ENCODE assay signal across 8 cellular contexts in genomic region chr1:851398-851797, GRCh38.
DNase-seq lines count a peak whose midpoint lies in the region; FAIRE-seq and TF ChIP-seq lines count a peak whose summit lies in the region.
"Not testable (repeated sequence)": the region's sequence is repeated elsewhere in the genome, so short reads cannot be mapped to it uniquely, and the experiment has no call there.

No MANE protein-coding gene starts in this region.

- H3K4me1 ChIP-seq in subcutaneous abdominal adipose tissue (ENCODE audit: control insufficient read depth in 5 of 5, insufficient read depth in 5 of 5, low read length in 5 of 5), result not testable (repeated sequence)

- TF ChIP-seq CTCF in coronary artery (IDR thresholded peaks at IDR 0.05); fibroblast of mammary gland (conservative IDR thresholded peaks at IDR 0.05; ENCODE audit: control insufficient read depth, insufficient read depth, low read depth, low read length); fibroblast of villous mesenchyme (IDR thresholded peaks at IDR 0.05; ENCODE audit: insufficient read depth, low read depth, low read length); kidney epithelial cell (IDR thresholded peaks at IDR 0.05; ENCODE audit: insufficient read depth, low read length, poor library complexity, severe bottlenecking): not testable (repeated sequence)

- intact Hi-C loops in posterior vena cava (cut with DNase I), result not testable (repeated sequence)

- not testable (repeated sequence) for H3K9me3 ChIP-seq in subcutaneous abdominal adipose tissue (ENCODE audit: control insufficient read depth in 5 of 5, low read length in 5 of 5)

- in situ Hi-C loops in Caki2 (cut with HindIII; ENCODE audit: low pct_unique_long_range_greater_than_20kb, low sequenced_read_pairs), result not testable (repeated sequence)

- DNase-seq in Caki2 (ENCODE audit: low read depth) (peak; percentile 57), RCC 7860 (ENCODE audit: low spot score) (peak; percentile 60), coronary artery (ENCODE audit: low spot score) (peak; percentile 11), fibroblast of mammary gland (ENCODE audit: low read depth) (peak; percentile 78), fibroblast of villous mesenchyme (ENCODE audit: low read depth) (peak; percentile 68), kidney epithelial cell (ENCODE audit: low read depth) (peak; percentile 18), posterior vena cava (ENCODE audit: low spot score) (peak; percentile 22)

- H3K27me3 ChIP-seq in kidney epithelial cell (ENCODE audit: control insufficient read depth, insufficient read depth, low read length); subcutaneous abdominal adipose tissue (ENCODE audit: control insufficient read depth in 5 of 5, insufficient read depth in 4 of 5, low read length in 5 of 5): not testable (repeated sequence)

- not testable (repeated sequence) for H3K27ac ChIP-seq in coronary artery
- peak overlapping the region; percentile 57 for H3K27ac ChIP-seq in subcutaneous abdominal adipose tissue (ENCODE audit: low read depth, low read length)

- H3K36me3 ChIP-seq in kidney epithelial cell (ENCODE audit: control insufficient read depth, insufficient read depth, low read length), result not testable (repeated sequence)
- peaks cover 4 to 36% (median 16%) of the 10 kb centered on the region in 5 donors for H3K36me3 ChIP-seq in subcutaneous abdominal adipose tissue (ENCODE audit: control insufficient read depth in 5 of 5, insufficient read depth in 5 of 5, low read length in 5 of 5)

- H3K4me3 ChIP-seq in coronary artery; fibroblast of mammary gland (ENCODE audit: control insufficient read depth, low read depth, low read length); fibroblast of villous mesenchyme (ENCODE audit: low read depth, low read length); kidney epithelial cell (ENCODE audit: low read depth, low read length); subcutaneous abdominal adipose tissue (ENCODE audit: low read depth in 1 of 5, low read length in 5 of 5): not testable (repeated sequence)

- peak; percentile 52 for FAIRE-seq in RCC 7860 (lab: Jason Lieb, UNC)

- H3K9ac ChIP-seq in subcutaneous abdominal adipose tissue (ENCODE audit: low read length in 5 of 5), result not testable (repeated sequence)

Comparison
In these comparisons a context has a peak if more than half of its experiments do, and no peak if none do; other contexts are left out.
1. DNase-seq: peak in every context shown above with its lines; median percentile 78 in fibroblast of mammary gland; 68 in fibroblast of villous mesenchyme; 60 in RCC 7860; 57 in Caki2; 22 in posterior vena cava; 18 in kidney epithelial cell; 11 in coronary artery.